Comparison of ENCODE assay signal across 8 cellular contexts in the genomic region with DNA sequence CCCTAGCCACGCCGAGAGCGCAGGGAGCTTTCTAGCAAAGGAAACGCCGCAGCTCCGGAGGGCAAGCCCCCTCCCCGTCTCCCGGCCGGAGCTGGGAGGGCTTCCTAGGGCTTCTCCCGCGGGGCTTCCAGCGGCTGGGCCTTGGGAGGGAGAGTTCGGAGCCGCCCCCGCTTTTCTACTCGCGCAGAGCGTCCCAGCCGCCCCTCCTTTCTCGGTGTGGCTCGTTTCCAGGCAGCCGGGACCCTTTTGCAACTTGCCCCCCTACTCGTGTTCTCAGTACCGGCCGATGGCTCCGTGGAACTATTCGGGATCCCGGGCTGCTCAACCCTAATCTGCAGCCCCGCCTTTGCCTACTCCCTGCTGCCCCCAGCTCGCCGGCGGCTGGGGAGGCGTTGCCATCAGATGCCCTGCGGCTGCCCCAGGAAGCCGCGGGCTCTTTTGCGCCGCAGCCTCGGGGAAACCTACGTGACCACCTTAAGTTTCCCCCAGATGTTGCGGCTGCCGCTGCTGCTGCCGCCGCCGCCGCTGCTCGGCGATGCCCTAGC. TPM values are rescaled to one million over a fixed set of nuclear protein-coding genes. Genes with fewer than 3 reads are reported as not detected.
DNase-seq lines count a peak whose midpoint lies in the region; ATAC-seq and TF ChIP-seq lines count a peak whose summit lies in the region.

No MANE protein-coding gene starts in this region.

- H3K4me3 ChIP-seq in HEK293 (ENCODE audit: low read depth, low read length) (peak overlapping the region; percentile 72), NB4 (ENCODE audit: low read depth, low read length) (peak overlapping the region; percentile 70), mucosa of descending colon (peak overlapping the region; percentile 42), suprapubic skin (peak overlapping the region; percentile 89)

- H3K4me1 ChIP-seq in HEK293 (ENCODE audit: control insufficient read depth, insufficient read depth, low read length) (0 out of 2 replicates have a peak, but pooled peaks cover 2% of the 10 kb centered on the region), mucosa of descending colon (ENCODE audit: low read depth) (peaks cover 18% of the 10 kb centered on the region), suprapubic skin (peaks cover 21% of the 10 kb centered on the region)

- H3K36me3 Mint-ChIP-seq in endothelial cell (ENCODE audit: low read depth, unreplicated experiment) = peaks cover 14% of the 10 kb centered on the region

- ATAC-seq in mucosa of descending colon = peak; percentile 41

- peak overlapping the region; percentile 96 for H3K4me3 Mint-ChIP-seq in endothelial cell (ENCODE audit: unreplicated experiment)

- POLR2A ChIA-PET in HEK293 (lab: Yijun Ruan, JAX) = interaction anchor here (0.6 to 3.6 kb wide), 7 partner anchors 9 to 339 kb away, joined by 3 to 19 read pairs (median 5); no protein-coding TSS in a partner anchor

- TF ChIP-seq EP300 in suprapubic skin (IDR thresholded peaks at IDR 0.05) = no peak

- peaks cover 0 to 10% of the 10 kb centered on the region in 2 experiments; a peak in 1 of 3 replicates for H3K36me3 ChIP-seq in HEK293 (ENCODE audit: control insufficient read depth in 2 of 2, insufficient read depth in 1 of 2, low read length in 2 of 2)
- H3K36me3 ChIP-seq in mucosa of descending colon (ENCODE audit: low read depth) = no peaks in the 10 kb centered on the region
- H3K36me3 ChIP-seq in suprapubic skin = peaks cover 3% of the 10 kb centered on the region

- CTCF ChIA-PET in HEK293 (lab: Yijun Ruan, JAX) = interaction anchor here (0.6 to 3.0 kb wide), 5 partner anchors 17 to 995 kb away, joined by 3 to 28 read pairs (median 5); no protein-coding TSS in a partner anchor

- no peaks in the 10 kb centered on the region for H3K9me3 ChIP-seq in HEK293 (ENCODE audit: control insufficient read depth, insufficient read depth, low read depth, low read length)
- H3K9me3 ChIP-seq in mucosa of descending colon = no peaks in the 10 kb centered on the region
- no peaks in the 10 kb centered on the region for H3K9me3 ChIP-seq in suprapubic skin

- DNase-seq in SKM-1 (lab: John Stamatoyannopoulos, UW; ENCODE audit: unreplicated experiment) (peak; percentile 59), SKM-1 treated with dmso at 0.1 percent for 144 hours (lab: John Stamatoyannopoulos, UW; ENCODE audit: unreplicated experiment) (no peak), NB4 (ENCODE audit: low read depth) (peak; percentile 89), endothelial cell (ENCODE audit: low spot score) (peak; percentile 83), mucosa of descending colon (peak; percentile 70 to 84 (median 82)), suprapubic skin (ENCODE audit: low spot score in 2 of 2) (peak; percentile 90 to 92)
- peak; percentile 49 for DNase-seq in activated CD4-positive, alpha-beta T cell treated with anti-CD3 and anti-CD28 coated beads, Interleukin-2, amount 50 U/mL, for 1 hour

- TF ChIP-seq CTCF in HEK293 (tag by site-specific recombination; IDR thresholded peaks at IDR 0.05) (no peak; the same call in 1 of the 2 replicates), NB4 (IDR thresholded peaks at IDR 0.05; ENCODE audit: low read depth, low read length) (no peak), endothelial cell (IDR thresholded peaks at IDR 0.05; ENCODE audit: unreplicated experiment) (no peak), mucosa of descending colon (IDR thresholded peaks at IDR 0.05) (no peak), suprapubic skin (IDR thresholded peaks at IDR 0.05) (no peak)

- 0% methylated on average over 15 of the region's 48 CpGs for WGBS in suprapubic skin

- intact Hi-C loops in mucosa of descending colon (cut with DNase I, micrococcal nuclease) = loop anchor here in 1 of 2 donors (2.0 to 10.0 kb wide), 2 partner anchors 67 to 149 kb away; no protein-coding TSS in a partner anchor

- H3K27ac ChIP-seq in HEK293 (ENCODE audit: extremely low read depth, low read depth, low read length) = peak overlapping the region; percentile 96
- H3K27ac ChIP-seq in suprapubic skin = peak overlapping the region; percentile 97

- H3K27ac Mint-ChIP-seq in endothelial cell (ENCODE audit: unreplicated experiment) = peak overlapping the region; percentile 90

- no peaks in the 10 kb centered on the region for H3K9me3 Mint-ChIP-seq in endothelial cell (ENCODE audit: unreplicated experiment)

- TF ChIP-seq POLR2A in NB4 (IDR thresholded peaks at IDR 0.05; ENCODE audit: extremely low read depth, insufficient read length) = no peak
- TF ChIP-seq POLR2A in suprapubic skin (IDR thresholded peaks at IDR 0.05) = peak in 1 of 2 donors; percentile 31

- peaks cover 28% of the 10 kb centered on the region for H3K4me1 Mint-ChIP-seq in endothelial cell (ENCODE audit: unreplicated experiment)

- H3K27me3 Mint-ChIP-seq in endothelial cell (ENCODE audit: unreplicated experiment) = peaks cover 32% of the 10 kb centered on the region

- no peaks in the 10 kb centered on the region for H3K27me3 ChIP-seq in suprapubic skin

TF ChIP-seq in HEK293, 187 proteins besides CTCF, POLR2A, EP300 and RAD21 (continues in another document):
- no peak for TF ChIP-seq ZNF423 (tag by site-specific recombination; IDR thresholded peaks at IDR 0.05)
- TF ChIP-seq ZIC2 (tag by site-specific recombination; IDR thresholded peaks at IDR 0.05) = peak; percentile 72
- TF ChIP-seq, protein P1, sequence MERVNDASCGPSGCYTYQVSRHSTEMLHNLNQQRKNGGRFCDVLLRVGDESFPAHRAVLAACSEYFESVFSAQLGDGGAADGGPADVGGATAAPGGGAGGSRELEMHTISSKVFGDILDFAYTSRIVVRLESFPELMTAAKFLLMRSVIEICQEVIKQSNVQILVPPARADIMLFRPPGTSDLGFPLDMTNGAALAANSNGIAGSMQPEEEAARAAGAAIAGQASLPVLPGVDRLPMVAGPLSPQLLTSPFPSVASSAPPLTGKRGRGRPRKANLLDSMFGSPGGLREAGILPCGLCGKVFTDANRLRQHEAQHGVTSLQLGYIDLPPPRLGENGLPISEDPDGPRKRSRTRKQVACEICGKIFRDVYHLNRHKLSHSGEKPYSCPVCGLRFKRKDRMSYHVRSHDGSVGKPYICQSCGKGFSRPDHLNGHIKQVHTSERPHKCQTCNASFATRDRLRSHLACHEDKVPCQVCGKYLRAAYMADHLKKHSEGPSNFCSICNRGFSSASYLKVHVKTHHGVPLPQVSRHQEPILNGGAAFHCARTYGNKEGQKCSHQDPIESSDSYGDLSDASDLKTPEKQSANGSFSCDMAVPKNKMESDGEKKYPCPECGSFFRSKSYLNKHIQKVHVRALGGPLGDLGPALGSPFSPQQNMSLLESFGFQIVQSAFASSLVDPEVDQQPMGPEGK (tag by site-specific recombination; IDR thresholded peaks at IDR 0.05) = peak; percentile 11; the same call in 1 of the 2 replicates
- TF ChIP-seq ZXDB (tag by site-specific recombination; IDR thresholded peaks at IDR 0.05) = no peak
- TF ChIP-seq ZNF184 (tag by site-specific recombination; IDR thresholded peaks at IDR 0.05) = no peak
- TF ChIP-seq SP3 (tag by site-specific recombination; IDR thresholded peaks at IDR 0.05) = peak; percentile 48
- TF ChIP-seq KLF1 (tag by site-specific recombination; IDR thresholded peaks at IDR 0.05) = peak; percentile 7; the same call in 1 of the 2 replicates
- no peak for TF ChIP-seq ZFP3 (tag by site-specific recombination; IDR thresholded peaks at IDR 0.05; ENCODE audit: low read depth)
- TF ChIP-seq, protein P2, sequence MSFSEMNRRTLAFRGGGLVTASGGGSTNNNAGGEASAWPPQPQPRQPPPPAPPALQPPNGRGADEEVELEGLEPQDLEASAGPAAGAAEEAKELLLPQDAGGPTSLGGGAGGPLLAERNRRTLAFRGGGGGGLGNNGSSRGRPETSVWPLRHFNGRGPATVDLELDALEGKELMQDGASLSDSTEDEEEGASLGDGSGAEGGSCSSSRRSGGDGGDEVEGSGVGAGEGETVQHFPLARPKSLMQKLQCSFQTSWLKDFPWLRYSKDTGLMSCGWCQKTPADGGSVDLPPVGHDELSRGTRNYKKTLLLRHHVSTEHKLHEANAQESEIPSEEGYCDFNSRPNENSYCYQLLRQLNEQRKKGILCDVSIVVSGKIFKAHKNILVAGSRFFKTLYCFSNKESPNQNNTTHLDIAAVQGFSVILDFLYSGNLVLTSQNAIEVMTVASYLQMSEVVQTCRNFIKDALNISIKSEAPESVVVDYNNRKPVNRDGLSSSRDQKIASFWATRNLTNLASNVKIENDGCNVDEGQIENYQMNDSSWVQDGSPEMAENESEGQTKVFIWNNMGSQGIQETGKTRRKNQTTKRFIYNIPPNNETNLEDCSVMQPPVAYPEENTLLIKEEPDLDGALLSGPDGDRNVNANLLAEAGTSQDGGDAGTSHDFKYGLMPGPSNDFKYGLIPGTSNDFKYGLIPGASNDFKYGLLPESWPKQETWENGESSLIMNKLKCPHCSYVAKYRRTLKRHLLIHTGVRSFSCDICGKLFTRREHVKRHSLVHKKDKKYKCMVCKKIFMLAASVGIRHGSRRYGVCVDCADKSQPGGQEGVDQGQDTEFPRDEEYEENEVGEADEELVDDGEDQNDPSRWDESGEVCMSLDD (tag by site-specific recombination; IDR thresholded peaks at IDR 0.05) = no peak
- TF ChIP-seq ZNF341 (tag by site-specific recombination; IDR thresholded peaks at IDR 0.05; ENCODE audit: low read depth) = peak; percentile 82
- TF ChIP-seq, protein P3, sequence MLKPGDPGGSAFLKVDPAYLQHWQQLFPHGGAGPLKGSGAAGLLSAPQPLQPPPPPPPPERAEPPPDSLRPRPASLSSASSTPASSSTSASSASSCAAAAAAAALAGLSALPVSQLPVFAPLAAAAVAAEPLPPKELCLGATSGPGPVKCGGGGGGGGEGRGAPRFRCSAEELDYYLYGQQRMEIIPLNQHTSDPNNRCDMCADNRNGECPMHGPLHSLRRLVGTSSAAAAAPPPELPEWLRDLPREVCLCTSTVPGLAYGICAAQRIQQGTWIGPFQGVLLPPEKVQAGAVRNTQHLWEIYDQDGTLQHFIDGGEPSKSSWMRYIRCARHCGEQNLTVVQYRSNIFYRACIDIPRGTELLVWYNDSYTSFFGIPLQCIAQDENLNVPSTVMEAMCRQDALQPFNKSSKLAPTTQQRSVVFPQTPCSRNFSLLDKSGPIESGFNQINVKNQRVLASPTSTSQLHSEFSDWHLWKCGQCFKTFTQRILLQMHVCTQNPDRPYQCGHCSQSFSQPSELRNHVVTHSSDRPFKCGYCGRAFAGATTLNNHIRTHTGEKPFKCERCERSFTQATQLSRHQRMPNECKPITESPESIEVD (tag by site-specific recombination; IDR thresholded peaks at IDR 0.05) = no peak
- TF ChIP-seq ZNF335 (tag by site-specific recombination; conservative IDR thresholded peaks at IDR 0.05) = peak; percentile 68

RNA-seq across cellular contexts. Expression of a gene that starts 1.5 kb away (rescaled TPM):
- total RNA-seq in endothelial cell (ENCODE audit: unreplicated experiment) = 3.9 TPM
- 10 to 100 TPM in 1 of 3 donors, 1 to 10 TPM in 2; 2.9 to 10.4 (median 3.0) TPM for total RNA-seq in mucosa of descending colon
- total RNA-seq in suprapubic skin = 10 to 100 TPM in 3 of 4 donors, 1 to 10 TPM in 1; 9.5 to 21.7 (median 19.8) TPM
